ENCODE assay signal across 8 cellular contexts in genomic region chr6:14799928-14800327, GRCh38.
A peak's percentile ranks its signal among the peaks of the same experiment; 100 is the strongest.
DNase-seq lines count a peak whose midpoint lies in the region; ATAC-seq, FAIRE-seq and TF ChIP-seq lines count a peak whose summit lies in the region.

No MANE protein-coding gene starts in this region.

- no peak overlapping the region for H2BK5ac ChIP-seq in H1 (ENCODE audit: low read depth, low read length)

- no peak overlapping the region for H4K8ac ChIP-seq in H1 (ENCODE audit: extremely low read depth, insufficient read depth, low read length)

- no peaks in the 10 kb centered on the region for H3K79me1 ChIP-seq in H1 (ENCODE audit: low read depth, low read length)

- no peak overlapping the region for H3K27ac Mint-ChIP-seq in memory B cell

- peaks cover 0 to 5% (median 3%) of the 10 kb centered on the region in 4 experiments; a peak in 4 of 7 replicates for H3K27me3 ChIP-seq in H1 (replicated peaks in 1 of 4; ENCODE audit: control insufficient read depth in 3 of 4, extremely low read depth in 1 of 4, insufficient read depth in 3 of 4, low read length in 3 of 4)

- no peak for TF ChIP-seq EP300 in H1 (IDR thresholded peaks at IDR 0.05; ENCODE audit: borderline replicate concordance in 1 of 2, low read depth in 2 of 2, low read length in 2 of 2)

- no peak overlapping the region for H3K4me2 ChIP-seq in H1 (ENCODE audit: insufficient read depth in 1 of 2, low read depth in 2 of 2, low read length in 2 of 2)

- H3K23ac ChIP-seq in H1 (ENCODE audit: insufficient read length) = no peak overlapping the region

- TF ChIP-seq CTCF in H1 (IDR thresholded peaks at IDR 0.05; ENCODE audit: control extremely low read depth in 1 of 3, insufficient read depth in 1 of 3, low read depth in 1 of 3, low read length in 3 of 3) = no peak

- no peak overlapping the region for H3K27ac ChIP-seq in H1 (ENCODE audit: low read depth, low read length)

- no peak overlapping the region for H4K5ac ChIP-seq in H1 (ENCODE audit: insufficient read length, low read depth, low read length)

- no peaks in the 10 kb centered on the region for H4K20me1 ChIP-seq in H1 (replicated peaks in 1 of 2; ENCODE audit: control insufficient read depth in 1 of 2, insufficient read depth in 2 of 2, low read length in 2 of 2)

- H3K23me2 ChIP-seq in H1 (ENCODE audit: low read depth, low read length) = peaks cover 2% of the 10 kb centered on the region; the same call in 1 of the 2 replicates

- H3K36me3 Mint-ChIP-seq in memory B cell = peaks cover 5% of the 10 kb centered on the region

- H4K91ac ChIP-seq in H1 (replicated peaks; ENCODE audit: insufficient read length, low read length) = no peak overlapping the region

- H2BK15ac ChIP-seq in H1 (ENCODE audit: low read length) = no peak overlapping the region

- FAIRE-seq in H1 (lab: Jason Lieb, UNC) = peak; percentile 98

- H3K9ac ChIP-seq in H1 (replicated peaks in 1 of 4; ENCODE audit: extremely low read depth in 1 of 4, low read depth in 3 of 4, low read length in 3 of 4) = no peak overlapping the region

- TF ChIP-seq POLR2A in H1 (IDR thresholded peaks at IDR 0.05; ENCODE audit: control extremely low read depth in 1 of 2, low read depth in 2 of 2, low read length in 2 of 2) = no peak

- peaks cover 10% of the 10 kb centered on the region for H3K4me1 Mint-ChIP-seq in memory B cell

- H3K79me2 ChIP-seq in H1 (ENCODE audit: control insufficient read depth in 1 of 2, insufficient read depth in 2 of 2, low read length in 2 of 2) = no peaks in the 10 kb centered on the region

- no peak overlapping the region for H3K18ac ChIP-seq in H1 (ENCODE audit: extremely low read depth, low read length)

- no peak overlapping the region for H2AFZ ChIP-seq in H1 (ENCODE audit: low read length)

- H3K27me3 Mint-ChIP-seq in memory B cell = peaks cover 5% of the 10 kb centered on the region

- no peak overlapping the region for H3K14ac ChIP-seq in H1 (ENCODE audit: insufficient read length)

- no peak overlapping the region for H2BK12ac ChIP-seq in H1 (ENCODE audit: low read depth, low read length)

- TF ChIP-seq RAD21 in H1 (IDR thresholded peaks at IDR 0.05 in 1 of 2, conservative IDR thresholded peaks at IDR 0.05 in 1 of 2; ENCODE audit: low read depth in 2 of 2, low read length in 2 of 2) = no peak

- no peak overlapping the region for H3K56ac ChIP-seq in H1 (replicated peaks; ENCODE audit: insufficient read length, low read depth, low read length)

- no peak overlapping the region for H3K4me3 ChIP-seq in H1 (ENCODE audit: extremely low read depth in 1 of 4, insufficient read depth in 2 of 4, low read depth in 3 of 4, low read length in 4 of 4)

- peaks cover 6% of the 10 kb centered on the region in 2 experiments; a peak in 3 of 4 replicates for H3K9me3 ChIP-seq in H1 (ENCODE audit: insufficient read depth in 2 of 2, low read depth in 1 of 2, low read length in 1 of 2)

- no peak overlapping the region for H2BK20ac ChIP-seq in H1 (ENCODE audit: low read length)

- H3K9me3 Mint-ChIP-seq in memory B cell = peaks cover 4% of the 10 kb centered on the region

- no peak overlapping the region for H2BK120ac ChIP-seq in H1 (replicated peaks; ENCODE audit: low read depth, low read length)

- H3K4me3 Mint-ChIP-seq in memory B cell = no peak overlapping the region

- DNase-seq in C1 segment of cervical spinal cord (lab: John Stamatoyannopoulos, UW) (peak in 10 of 14 donors; percentile 7 to 86 (median 34)), GM19238 (ENCODE audit: insufficient read length, low spot score) (peak; percentile 10), Kasumi-1 (lab: John Stamatoyannopoulos, UW) (peak; percentile 79), SKM-1 (lab: John Stamatoyannopoulos, UW; ENCODE audit: unreplicated experiment) (peak; percentile 12), H1 (ENCODE audit: low read depth in 1 of 2, low spot score in 2 of 2) (no peak), memory B cell (ENCODE audit: low spot score in 2 of 2) (peak in 1 of 2 donors; percentile 8), KG1 (lab: John Stamatoyannopoulos, UW) (no peak)

- POLR2A ChIA-PET in H1 (lab: Charles Lee; ENCODE audit: partially characterized antibody) = interaction anchor here (1.0 to 1.3 kb wide), 2 partner anchors 12 to 168 kb away, joined by 3 read pairs; no protein-coding TSS in a partner anchor

- CTCF ChIA-PET in H1 (lab: Charles Lee; ENCODE audit: partially characterized antibody) = interaction anchor here (1.0 kb wide), 1 partner anchor 12 kb away, joined by 3 read pairs; no protein-coding TSS in a partner anchor

- H3K4me1 ChIP-seq in H1 (replicated peaks in 1 of 4; ENCODE audit: control insufficient read depth in 3 of 4, insufficient read depth in 4 of 4, low read length in 3 of 4) = peaks cover 0 to 9% (median 5%) of the 10 kb centered on the region in 4 experiments; a peak in 5 of 7 replicates

- ATAC-seq in memory B cell (ENCODE audit: low read depth) (peak; percentile 86), GM21717 (IDR thresholded peaks at IDR 0.05; ENCODE audit: unreplicated experiment) (no peak)

- no peaks in the 10 kb centered on the region for H3K36me3 ChIP-seq in H1 (ENCODE audit: control insufficient read depth in 2 of 4, insufficient read depth in 4 of 4, low read length in 3 of 4)

- no peak overlapping the region for H3K4ac ChIP-seq in H1 (replicated peaks; ENCODE audit: insufficient read length, low read depth, low read length)

- H2AK5ac ChIP-seq in H1 (ENCODE audit: low read depth, low read length) = no peak overlapping the region

TF ChIP-seq in H1, 55 proteins besides CTCF, POLR2A, EP300 and RAD21 (continues in another document):
- peak; percentile 74 for TF ChIP-seq SIX5 (IDR thresholded peaks at IDR 0.05; ENCODE audit: low read depth, low read length)
- no peak for TF ChIP-seq FOSL1 (IDR thresholded peaks at IDR 0.05; ENCODE audit: insufficient read depth, low read depth, low read length)
- TF ChIP-seq JUN (IDR thresholded peaks at IDR 0.05; ENCODE audit: low read depth, low read length) = no peak
- TF ChIP-seq RBBP5 (IDR thresholded peaks at IDR 0.05; ENCODE audit: borderline replicate concordance, low read depth, low read length) = no peak
- no peak for TF ChIP-seq TAF1 (IDR thresholded peaks at IDR 0.05; ENCODE audit: low read depth, low read length)
- peak; percentile 71; the same call in 1 of the 2 replicates for TF ChIP-seq ATF3 (IDR thresholded peaks at IDR 0.05; ENCODE audit: insufficient read depth, low read depth, low read length)
- no peak for TF ChIP-seq EGR1 (IDR thresholded peaks at IDR 0.05; ENCODE audit: borderline replicate concordance, low read depth, low read length)
- TF ChIP-seq GABPA (IDR thresholded peaks at IDR 0.05; ENCODE audit: borderline replicate concordance, insufficient read depth, low read length) = no peak
- no peak for TF ChIP-seq SRF (IDR thresholded peaks at IDR 0.05; ENCODE audit: low read depth, low read length)
- TF ChIP-seq SAP30 (IDR thresholded peaks at IDR 0.05; ENCODE audit: insufficient read depth, insufficient replicate concordance, low read length) = no peak
- TF ChIP-seq TCF12 (IDR thresholded peaks at IDR 0.05; ENCODE audit: low read depth, low read length) = no peak

Comparison
In these comparisons a context has a peak if more than half of its experiments do, and no peak if none do; other contexts are left out.
1. DNase-seq: peak in C1 segment of cervical spinal cord (10 of 14), GM19238 (single experiment), Kasumi-1 (2 of 2) and SKM-1 (single experiment); none in H1 (0 of 2) and KG1 (single experiment).